In the genomic region with DNA sequence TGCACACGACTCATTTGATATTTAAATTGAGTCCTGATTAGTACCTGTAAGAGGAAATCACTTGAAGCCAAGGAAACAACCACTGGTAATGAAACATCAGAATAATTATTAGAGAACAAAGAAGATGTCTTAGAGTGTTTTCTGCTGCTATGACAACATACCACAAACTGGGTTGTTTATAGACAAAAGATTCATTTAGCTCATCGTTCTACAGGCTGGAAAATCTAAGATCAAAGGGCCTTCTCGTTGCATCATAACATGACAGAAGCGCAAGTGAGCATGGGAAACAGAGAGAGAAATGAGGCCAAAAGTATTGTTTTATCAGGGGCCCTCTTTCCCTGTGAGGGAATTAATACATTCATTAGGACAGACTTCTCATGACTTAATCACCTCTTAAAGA, we compare ENCODE assay signal across 23 cellular contexts.
DNase-seq lines count a peak whose midpoint lies in the region; ATAC-seq, FAIRE-seq and TF ChIP-seq lines count a peak whose summit lies in the region.
"Had no signal": no experiment of that assay in that cellular context is flagged by ENCODE, and none has a peak within 500 bp of the region (broad histone marks: within the 10 kb centered on the region; RNA-seq: fewer than 3 reads in every experiment).

No MANE protein-coding gene starts in this region.

- ATAC-seq in GM12878, result peak; percentile 57
- no peak for ATAC-seq in stimulated activated naive CD8-positive, alpha-beta T cell treated with anti-CD3 and anti-CD28 coated beads, Interleukin-15, Interleukin-2, amounts not matched to agents 100 U/mL and 50 U/mL, for 24 hours
- no peak for ATAC-seq in esophagus mucosa

- peaks cover 8% of the 10 kb centered on the region for H3K4me1 Mint-ChIP-seq in neural crest cell
- H3K4me1 Mint-ChIP-seq: CD4-positive, CD25-positive, alpha-beta regulatory T cell had no signal

- H3K4me3 Mint-ChIP-seq in neural crest cell, result no peak overlapping the region
- H3K4me3 Mint-ChIP-seq: CD4-positive, CD25-positive, alpha-beta regulatory T cell had no signal

- H3K9me3 ChIP-seq in Karpas-422 (ENCODE audit: low read length), result no peaks in the 10 kb centered on the region
- no peaks in the 10 kb centered on the region for H3K9me3 ChIP-seq in GM12878 (replicated peaks; ENCODE audit: control insufficient read depth, insufficient read depth, low read length)
- no peaks in the 10 kb centered on the region for H3K9me3 ChIP-seq in trophoblast cell (ENCODE audit: insufficient read depth, low read depth, low read length)
- H3K9me3 ChIP-seq: BLaER1 had no signal

- H3K27ac Mint-ChIP-seq in neural crest cell (ENCODE audit: unreplicated experiment), result peak overlapping the region; percentile 51
- H3K27ac Mint-ChIP-seq: CD4-positive, CD25-positive, alpha-beta regulatory T cell had no signal

- BruUV-seq in GM12878 (replicated peaks; lab: Mats Ljungman, UMichigan), result no TSS peak

- no peaks in the 10 kb centered on the region for H3K27me3 ChIP-seq in Karpas-422 (ENCODE audit: low read length)
- no peaks in the 10 kb centered on the region for H3K27me3 ChIP-seq in GM12878 (replicated peaks in 1 of 2; ENCODE audit: control insufficient read depth in 2 of 2, insufficient read depth in 2 of 2, low read length in 1 of 2)
- no peaks in the 10 kb centered on the region for H3K27me3 ChIP-seq in trophoblast cell (ENCODE audit: insufficient read depth, low read length)
- H3K27me3 ChIP-seq: BLaER1 had no signal

- in situ Hi-C loops in GM12878 (cut with MboI), result no loop called here

- H4K20me1 ChIP-seq in Karpas-422 (ENCODE audit: insufficient read depth, low read depth, low read length), result no peaks in the 10 kb centered on the region
- H4K20me1 ChIP-seq in GM12878 (ENCODE audit: control insufficient read depth, insufficient read depth), result no peaks in the 10 kb centered on the region
- H4K20me1 ChIP-seq: BLaER1 had no signal

- no peaks in the 10 kb centered on the region for H3K27me3 Mint-ChIP-seq in neural crest cell (ENCODE audit: low read depth)
- H3K27me3 Mint-ChIP-seq: CD4-positive, CD25-positive, alpha-beta regulatory T cell had no signal

- intact Hi-C loops in GM12878 (cut with micrococcal nuclease; ENCODE audit: unreplicated experiment), result no loop called here

- POLR2A ChIA-PET in GM12878 (lab: Charles Lee), result no interaction called here

- H3K9me2 ChIP-seq in Karpas-422 (replicated peaks; ENCODE audit: insufficient read depth, low read length), result no peaks in the 10 kb centered on the region

- no peak overlapping the region for H3K14ac ChIP-seq in trophoblast cell (ENCODE audit: low read length)

- TF ChIP-seq EP300 in GM12878 (IDR thresholded peaks at IDR 0.05; ENCODE audit: borderline replicate concordance in 1 of 2, control insufficient read depth in 1 of 2, low read depth in 2 of 2, low read length in 2 of 2), result no peak

- no peak overlapping the region for H3K23ac ChIP-seq in trophoblast cell (ENCODE audit: low read length)

- TF ChIP-seq CTCF in GM12878 (IDR thresholded peaks at IDR 0.05 in 2 of 3, conservative IDR thresholded peaks at IDR 0.05 in 1 of 3; ENCODE audit: control insufficient read depth in 2 of 3, extremely low read depth in 1 of 3, insufficient read depth in 1 of 3, low read depth in 3 of 3, low read length in 3 of 3) (no peak), neural crest cell (conservative IDR thresholded peaks at IDR 0.05) (no peak)

- no peaks in the 10 kb centered on the region for H3K79me1 ChIP-seq in trophoblast cell (ENCODE audit: low read length)

- SMC1A ChIA-PET in GM12878 (lab: Charles Lee; ENCODE audit: uncharacterized antibody, unreplicated experiment), result interaction anchor here (1.5 kb wide), 1 partner anchor 17 kb away, joined by 4 read pairs; no protein-coding TSS in a partner anchor

- DNase-seq in COLO829 (ENCODE audit: low spot score), result peak; percentile 9
- no peak for DNase-seq in Karpas-422
- DNase-seq in GM12878 (ENCODE audit: low read depth, low spot score), result no peak
- no peak for DNase-seq in neural crest cell (ENCODE audit: low read depth, low spot score)
- DNase-seq in trophoblast cell, result no peak
- no peak for DNase-seq in stimulated activated naive CD8-positive, alpha-beta T cell treated with anti-CD3 and anti-CD28 coated beads, Interleukin-15, Interleukin-2, amounts not matched to agents 100 U/mL and 50 U/mL, for 24 hours
- no peak for DNase-seq in stimulated activated naive CD4-positive, alpha-beta T cell treated with Interleukin-2 at 50 U/mL for 16 hours (lab: John Stamatoyannopoulos, UW)
- DNase-seq: CD4-positive, CD25-positive, alpha-beta regulatory T cell; DMS53; GOT3; HCEC 1CT; NCI-H1105; NCI-H1436 treated with DMSO at 0.1 percent for 48 hours; NCI-H187 treated with DMSO at 0.1 percent for 48 hours; NCI-H446 treated with DMSO at 0.1 percent for 48 hours; NCI-H526; NCI-H82; NK-92 treated with Interleukin-12 subunit alpha and Interleukin-12 subunit beta, amount 100 ng/mL, for 24 hours; SHP77 had no signal

- H3K9me3 Mint-ChIP-seq in neural crest cell, result peaks cover 8% of the 10 kb centered on the region

- no peak overlapping the region for H4K12ac ChIP-seq in trophoblast cell (ENCODE audit: low read depth, low read length)

- H3K9ac ChIP-seq in Karpas-422 (ENCODE audit: low read length) (no peak overlapping the region), GM12878 (ENCODE audit: control insufficient read depth, insufficient read depth, low read length) (no peak overlapping the region), trophoblast cell (ENCODE audit: low read length) (no peak overlapping the region)
- H3K9ac ChIP-seq: BLaER1 had no signal

- no peak overlapping the region for H2BK120ac ChIP-seq in trophoblast cell (ENCODE audit: insufficient read depth, low read length, poor library complexity)

- no peak overlapping the region for H2BK5ac ChIP-seq in trophoblast cell (ENCODE audit: low read depth, low read length, poor library complexity)

- H3K27ac ChIP-seq in Karpas-422 (ENCODE audit: low read length) (no peak overlapping the region), GM12878 (ENCODE audit: control insufficient read depth, insufficient read depth) (no peak overlapping the region), trophoblast cell (ENCODE audit: low read depth, low read length) (no peak overlapping the region)
- H3K27ac ChIP-seq: BLaER1, HL-60, RWPE1 had no signal

- H4K8ac ChIP-seq in trophoblast cell (ENCODE audit: low read depth, low read length), result no peak overlapping the region

- H3K4ac ChIP-seq in trophoblast cell (ENCODE audit: low read depth, low read length), result no peak overlapping the region

- H3K4me2 ChIP-seq in Karpas-422 (ENCODE audit: low read depth, low read length, poor library complexity, severe bottlenecking) (no peak overlapping the region), GM12878 (ENCODE audit: control insufficient read depth, insufficient read depth) (no peak overlapping the region), trophoblast cell (ENCODE audit: low read length) (no peak overlapping the region)
- H3K4me2 ChIP-seq: BLaER1 had no signal

- H3K4me3 ChIP-seq in Karpas-422 (ENCODE audit: low read length) (no peak overlapping the region), GM12878 (no peak overlapping the region), trophoblast cell (ENCODE audit: low read depth, low read length) (no peak overlapping the region)
- H3K4me3 ChIP-seq: BLaER1 had no signal

- H4K91ac ChIP-seq in trophoblast cell (ENCODE audit: low read depth, low read length), result no peak overlapping the region

- WGBS in GM12878 (ENCODE audit: insufficient coverage, insufficient replicate concordance, low lambda C conversion rate, missing lambda C conversion rate), result 23% methylated on average over 4 of the region's 4 CpGs
- WGBS in trophoblast cell (ENCODE audit: extremely low coverage, insufficient coverage, insufficient read length), result no CpG with 5 or more reads among the region's 4 CpGs

- RAD21 ChIA-PET in GM12878 (lab: Charles Lee; ENCODE audit: unreplicated experiment), result no interaction called here

- H3K36me3 ChIP-seq in Karpas-422 (ENCODE audit: insufficient read depth, low read length) (no peaks in the 10 kb centered on the region), GM12878 (ENCODE audit: control insufficient read depth in 2 of 2, insufficient read depth in 2 of 2, low read length in 1 of 2) (no peaks in the 10 kb centered on the region), trophoblast cell (ENCODE audit: control insufficient read depth in 1 of 2, insufficient read depth in 2 of 2, low read length in 2 of 2) (no peaks in the 10 kb centered on the region)
- H3K36me3 ChIP-seq: BLaER1 had no signal

- H3K36me3 Mint-ChIP-seq in neural crest cell (ENCODE audit: low read depth), result no peaks in the 10 kb centered on the region
- H3K36me3 Mint-ChIP-seq: CD4-positive, CD25-positive, alpha-beta regulatory T cell had no signal

- no peak for TF ChIP-seq POLR2A in GM12878 (IDR thresholded peaks at IDR 0.05; ENCODE audit: low read depth, low read length)

- no peak for TF ChIP-seq RAD21 in GM12878 (IDR thresholded peaks at IDR 0.05; ENCODE audit: insufficient read depth, low read depth, low read length)

- no peaks in the 10 kb centered on the region for H3K79me2 ChIP-seq in Karpas-422 (ENCODE audit: low read length)
- H3K79me2 ChIP-seq in GM12878 (ENCODE audit: control insufficient read depth, insufficient read depth, low read length), result no peaks in the 10 kb centered on the region
- H3K79me2 ChIP-seq in trophoblast cell (ENCODE audit: control insufficient read depth, insufficient read depth, low read length, poor library complexity), result no peaks in the 10 kb centered on the region

- CTCF ChIA-PET in GM12878 (lab: Yijun Ruan, JAX), result no interaction called here

- no peak for FAIRE-seq in GM12878 (lab: Jason Lieb, UNC)

- H3K4me1 ChIP-seq in Karpas-422 (ENCODE audit: low read length), result 0 out of 2 replicates have a peak, but pooled peaks cover 4% of the 10 kb centered on the region
- no peaks in the 10 kb centered on the region for H3K4me1 ChIP-seq in GM12878 (ENCODE audit: control insufficient read depth, insufficient read depth, low read length)
- no peaks in the 10 kb centered on the region for H3K4me1 ChIP-seq in trophoblast cell (ENCODE audit: control insufficient read depth in 1 of 2, insufficient read depth in 2 of 2, low read length in 2 of 2)
- H3K4me1 ChIP-seq: BLaER1 had no signal

- no peak overlapping the region for H3K18ac ChIP-seq in trophoblast cell (ENCODE audit: low read length)

- H2AFZ ChIP-seq in Karpas-422 (ENCODE audit: low read length), result peak overlapping the region; percentile 21
- no peak overlapping the region for H2AFZ ChIP-seq in GM12878 (ENCODE audit: control insufficient read depth, low read depth, low read length)
- no peak overlapping the region for H2AFZ ChIP-seq in trophoblast cell (ENCODE audit: insufficient read depth, low read length, poor library complexity)

- H2AK5ac ChIP-seq in trophoblast cell (ENCODE audit: low read length), result no peak overlapping the region

- no peak overlapping the region for H2BK12ac ChIP-seq in trophoblast cell (ENCODE audit: low read length)
